ENCODE assay signal across 1 cellular context in the genomic region with DNA sequence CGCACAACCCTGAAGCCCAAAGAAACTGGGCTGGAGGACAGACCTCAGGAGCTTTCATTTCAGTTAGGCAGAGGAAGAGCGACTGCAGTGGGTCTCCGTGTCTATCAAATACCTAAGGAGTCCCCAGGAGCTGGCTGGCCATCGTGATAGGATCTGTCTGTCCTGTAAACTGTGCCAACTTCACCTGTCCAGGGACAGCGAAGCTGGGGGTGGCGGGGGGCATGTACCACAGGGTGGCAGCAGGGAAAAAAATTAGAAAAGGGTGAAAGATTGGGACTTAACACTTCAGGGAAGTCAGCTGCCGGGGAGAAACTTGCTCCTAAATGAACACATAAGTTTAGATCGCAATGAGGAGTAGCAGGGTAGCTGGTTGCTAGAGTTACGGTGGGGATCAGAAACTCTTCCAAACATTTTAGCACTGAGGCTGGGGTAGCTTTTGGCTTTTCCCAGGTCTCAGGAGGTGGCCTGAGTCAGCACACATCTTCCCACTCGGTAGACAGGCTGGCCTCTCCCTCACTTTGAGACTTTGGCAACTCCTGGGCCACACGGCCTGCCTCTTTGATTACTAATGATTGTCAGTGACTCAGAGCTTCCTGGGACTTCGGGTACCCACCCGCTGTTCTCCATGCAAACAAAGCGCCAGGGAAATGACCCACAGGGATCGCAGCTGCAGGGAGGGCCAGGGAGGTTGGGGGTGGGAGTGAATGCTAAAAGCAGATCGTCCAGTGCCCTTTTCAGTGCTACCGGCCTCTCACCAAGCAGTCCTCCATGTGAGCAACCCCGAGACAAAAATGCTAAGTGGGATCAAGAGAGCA.
TF ChIP-seq lines count a peak whose summit lies in the region.

No MANE protein-coding gene starts in this region.

TF ChIP-seq in SK-N-SH treated with all-trans-retinoic acid at 6 μM for 48 hours, 23 proteins besides CTCF, POLR2A, EP300 and RAD21 (continued from another document):
- TF ChIP-seq, protein P1, sequence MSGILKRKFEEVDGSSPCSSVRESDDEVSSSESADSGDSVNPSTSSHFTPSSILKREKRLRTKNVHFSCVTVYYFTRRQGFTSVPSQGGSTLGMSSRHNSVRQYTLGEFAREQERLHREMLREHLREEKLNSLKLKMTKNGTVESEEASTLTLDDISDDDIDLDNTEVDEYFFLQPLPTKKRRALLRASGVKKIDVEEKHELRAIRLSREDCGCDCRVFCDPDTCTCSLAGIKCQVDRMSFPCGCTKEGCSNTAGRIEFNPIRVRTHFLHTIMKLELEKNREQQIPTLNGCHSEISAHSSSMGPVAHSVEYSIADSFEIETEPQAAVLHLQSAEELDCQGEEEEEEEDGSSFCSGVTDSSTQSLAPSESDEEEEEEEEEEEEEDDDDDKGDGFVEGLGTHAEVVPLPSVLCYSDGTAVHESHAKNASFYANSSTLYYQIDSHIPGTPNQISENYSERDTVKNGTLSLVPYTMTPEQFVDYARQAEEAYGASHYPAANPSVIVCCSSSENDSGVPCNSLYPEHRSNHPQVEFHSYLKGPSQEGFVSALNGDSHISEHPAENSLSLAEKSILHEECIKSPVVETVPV (CRISPR knock-in tag; IDR thresholded peaks at IDR 0.05), result no peak
- no peak for TF ChIP-seq SNAI2 (CRISPR knock-in tag; IDR thresholded peaks at IDR 0.05)
